In the genomic region with DNA sequence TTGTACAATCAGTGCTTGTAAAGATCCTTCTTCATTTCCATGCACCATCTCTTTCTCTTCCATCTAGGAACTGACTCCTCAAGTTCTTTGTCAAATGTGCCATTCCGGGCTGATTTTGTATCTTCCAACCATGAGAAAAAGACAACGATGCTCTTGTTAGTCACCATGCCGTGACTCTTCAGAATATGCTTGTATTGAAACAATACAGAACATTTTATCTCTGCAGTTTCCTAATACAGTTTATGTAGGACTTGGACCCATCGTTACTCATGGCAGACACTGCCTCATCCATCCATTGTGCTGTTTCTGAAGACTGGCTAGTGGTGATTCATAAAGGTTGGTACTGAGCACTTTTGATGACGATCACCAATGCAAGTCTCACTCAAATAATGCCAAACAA, we compare ENCODE assay signal across 22 cellular contexts.
"Had no signal": no experiment of that assay in that cellular context is flagged by ENCODE, and none has a peak within 500 bp of the region (broad histone marks: within the 10 kb centered on the region; RNA-seq: fewer than 3 reads in every experiment).

No MANE protein-coding gene starts in this region.

- H3K4me1 ChIP-seq: colonic mucosa, esophagus squamous epithelium, left lung, lower lobe of right lung had no signal

- DNase-seq: colonic mucosa; cortex of kidney; effector CD8-positive, alpha-beta T cell; effector memory CD8-positive, alpha-beta T cell; endodermal cell; erythroblast; esophagus squamous epithelium; foreskin fibroblast; foreskin melanocyte; gastrocnemius medialis; glutamatergic neuron; head of caudate nucleus; heart right ventricle; hippocampal formation; left cardiac atrium; left lung; left ventricle myocardium superior; lower lobe of right lung; mesenchymal stem cell; mucosa of descending colon had no signal

- H3K9me3 ChIP-seq: colonic mucosa, esophagus squamous epithelium, gastrocnemius medialis, heart right ventricle, left lung, lower lobe of right lung, mucosa of descending colon had no signal

- H3K4me3 ChIP-seq: colonic mucosa, esophagus squamous epithelium, gastrocnemius medialis, heart right ventricle, left lung, lower lobe of right lung, mucosa of descending colon had no signal

- ATAC-seq: effector memory CD8-positive, alpha-beta T cell; esophagus mucosa; gastrocnemius medialis; heart right ventricle; left cardiac atrium; left lung; left ventricle myocardium superior; lower lobe of right lung; mucosa of descending colon had no signal

- H3K27me3 ChIP-seq: colonic mucosa, esophagus squamous epithelium, gastrocnemius medialis, heart right ventricle, left lung had no signal

- H3K36me3 ChIP-seq: colonic mucosa, esophagus squamous epithelium, gastrocnemius medialis, heart right ventricle, left lung, lower lobe of right lung had no signal

- H3K27ac ChIP-seq: colonic mucosa, epithelial cell of prostate, esophagus squamous epithelium, gastrocnemius medialis, heart right ventricle, left lung, lower lobe of right lung had no signal
